In genomic region chr6:110949679-110950285, GRCh38 we compare ENCODE assay signal across 9 cellular contexts. TPM values are rescaled to one million over a fixed set of nuclear protein-coding genes. Genes with fewer than 3 reads are reported as not detected.
DNase-seq lines count a peak whose midpoint lies in the region; ATAC-seq, FAIRE-seq and TF ChIP-seq lines count a peak whose summit lies in the region.
"Had no signal": no experiment of that assay in that cellular context is flagged by ENCODE, and none has a peak within 500 bp of the region (broad histone marks: within the 10 kb centered on the region; RNA-seq: fewer than 3 reads in every experiment).

No MANE protein-coding gene starts in this region.

- ATAC-seq in HG02973 (IDR thresholded peaks at IDR 0.05; ENCODE audit: unreplicated experiment) = no peak
- no peak for ATAC-seq in activated T-cell treated with anti-CD3 and anti-CD28 coated beads, Interleukin-2, amount 50 U/mL, for 72 hours (replicated peaks in 1 of 2)

- no peaks in the 10 kb centered on the region for H3K36me3 Mint-ChIP-seq in activated T-cell treated with anti-CD3 and anti-CD28 coated beads, Interleukin-2, amount 50 U/mL, for 72 hours (ENCODE audit: insufficient read depth in 2 of 2)

- DNase-seq in AG10803 (ENCODE audit: low read depth) (peak; percentile 47), HEK293T (ENCODE audit: extremely low spot score) (no peak), kidney (no peak), kidney tubule cell (ENCODE audit: low spot score) (no peak)
- no peak for DNase-seq in activated T-cell treated with anti-CD3 and anti-CD28 coated beads, Interleukin-2, amount 50 U/mL, for 72 hours
- DNase-seq in stimulated activated CD4-positive, alpha-beta T cell treated with anti-CD3 and anti-CD28 coated beads, Interleukin-15, amount 100 ng/mL, for 24 hours = no peak

- H3K4me3 ChIP-seq in AG10803 (ENCODE audit: low read length) = no peak overlapping the region
- no peak overlapping the region for H3K4me3 ChIP-seq in kidney (ENCODE audit: low read length in 2 of 2)

- H3K9me3 ChIP-seq in kidney (ENCODE audit: control insufficient read depth in 1 of 2, low read length in 2 of 2) = no peaks in the 10 kb centered on the region

- H3K27ac ChIP-seq in kidney (ENCODE audit: low read depth in 2 of 2, low read length in 2 of 2) = no peak overlapping the region

- H3K36me3 ChIP-seq in kidney (ENCODE audit: control insufficient read depth in 1 of 2, insufficient read depth in 2 of 2, low read length in 2 of 2) = no peaks in the 10 kb centered on the region

- peaks cover 5% of the 10 kb centered on the region for H3K4me1 Mint-ChIP-seq in activated T-cell treated with anti-CD3 and anti-CD28 coated beads, Interleukin-2, amount 50 U/mL, for 72 hours (ENCODE audit: low read depth)

- no peaks in the 10 kb centered on the region for H3K27me3 Mint-ChIP-seq in activated T-cell treated with anti-CD3 and anti-CD28 coated beads, Interleukin-2, amount 50 U/mL, for 72 hours (ENCODE audit: low read depth)

- H3K9ac ChIP-seq in kidney (ENCODE audit: low read length in 2 of 2) = no peak overlapping the region

- intact Hi-C loops in kidney (cut with DNase I) = loop anchor here (10.0 kb wide), 1 partner anchor 265 kb away; no protein-coding TSS in a partner anchor

- FAIRE-seq in TTC549 (lab: Jason Lieb, UNC) (peak; percentile 47), kidney (lab: Jason Lieb, UNC) (no peak)
- FAIRE-seq: colon had no signal

- POLR2A ChIA-PET in HEK293T (lab: Yijun Ruan, JAX) = interaction anchor here (2.2 kb wide), 1 partner anchor 8 kb away, joined by 6 read pairs; the partner anchor contains the start of gene GTF3C6

- H3K27ac Mint-ChIP-seq in activated T-cell treated with anti-CD3 and anti-CD28 coated beads, Interleukin-2, amount 50 U/mL, for 72 hours = no peak overlapping the region

- peaks cover 0 to 4% of the 10 kb centered on the region in 2 donors for H3K4me1 ChIP-seq in kidney (ENCODE audit: control insufficient read depth in 1 of 2, insufficient read depth in 1 of 2, low read depth in 1 of 2, low read length in 2 of 2)

- no peak overlapping the region for H3K4me3 Mint-ChIP-seq in activated T-cell treated with anti-CD3 and anti-CD28 coated beads, Interleukin-2, amount 50 U/mL, for 72 hours

- CTCF ChIA-PET in HEK293T (lab: Yijun Ruan, JAX) = interaction anchor here (0.7 to 1.4 kb wide), 3 partner anchors 71 to 283 kb away, joined by 3 to 5 read pairs (median 3); no protein-coding TSS in a partner anchor

- no peaks in the 10 kb centered on the region for H3K9me3 Mint-ChIP-seq in activated T-cell treated with anti-CD3 and anti-CD28 coated beads, Interleukin-2, amount 50 U/mL, for 72 hours

- TF ChIP-seq CTCF in AG10803 (conservative IDR thresholded peaks at IDR 0.05; ENCODE audit: low read length) = peak; percentile 66
- TF ChIP-seq CTCF in kidney (IDR thresholded peaks at IDR 0.05; ENCODE audit: borderline replicate concordance, extremely low read depth, insufficient read depth) = peak; percentile 51

TF ChIP-seq in HEK293T, 16 proteins besides CTCF, POLR2A, EP300 and RAD21:
- no peak for TF ChIP-seq SUZ12 (IDR thresholded peaks at IDR 0.05)
- no peak for TF ChIP-seq HDGF (IDR thresholded peaks at IDR 0.05; ENCODE audit: borderline replicate concordance)
- no peak for TF ChIP-seq TARDBP (IDR thresholded peaks at IDR 0.05)
- peak; percentile 88 for TF ChIP-seq ZNF384 (IDR thresholded peaks at IDR 0.05)
- no peak for TF ChIP-seq BHLHE40 (IDR thresholded peaks at IDR 0.05; ENCODE audit: borderline replicate concordance)
- TF ChIP-seq ARNT (IDR thresholded peaks at IDR 0.05) = no peak
- TF ChIP-seq FOXA1 (IDR thresholded peaks at IDR 0.05) = no peak
- no peak for TF ChIP-seq PKNOX1 (IDR thresholded peaks at IDR 0.05)

RNA-seq across cellular contexts. Expression of gene GTF3C6, which starts 8.7 kb away (rescaled TPM):
- total RNA-seq in kidney = 78.1 TPM
- polyA plus RNA-seq in kidney (ENCODE audit: insufficient read depth, low read depth, low replicate concordance) = 128 TPM
- 10 to 100 TPM; 62.3 to 67.6 TPM for total RNA-seq in activated T-cell treated with anti-CD3 and anti-CD28 coated beads, Interleukin-2, amount 50 U/mL, for 72 hours

RNA-seq across cellular contexts. Expression of gene RPF2, which starts 32.1 kb away (rescaled TPM):
- 24.9 TPM for total RNA-seq in kidney
- polyA plus RNA-seq in kidney (ENCODE audit: insufficient read depth, low read depth, low replicate concordance) = 27.5 TPM
- total RNA-seq in activated T-cell treated with anti-CD3 and anti-CD28 coated beads, Interleukin-2, amount 50 U/mL, for 72 hours = 10 to 100 TPM; 34.8 to 41.4 TPM
